Comparison of ENCODE assay signal across 11 cellular contexts in the genomic region with DNA sequence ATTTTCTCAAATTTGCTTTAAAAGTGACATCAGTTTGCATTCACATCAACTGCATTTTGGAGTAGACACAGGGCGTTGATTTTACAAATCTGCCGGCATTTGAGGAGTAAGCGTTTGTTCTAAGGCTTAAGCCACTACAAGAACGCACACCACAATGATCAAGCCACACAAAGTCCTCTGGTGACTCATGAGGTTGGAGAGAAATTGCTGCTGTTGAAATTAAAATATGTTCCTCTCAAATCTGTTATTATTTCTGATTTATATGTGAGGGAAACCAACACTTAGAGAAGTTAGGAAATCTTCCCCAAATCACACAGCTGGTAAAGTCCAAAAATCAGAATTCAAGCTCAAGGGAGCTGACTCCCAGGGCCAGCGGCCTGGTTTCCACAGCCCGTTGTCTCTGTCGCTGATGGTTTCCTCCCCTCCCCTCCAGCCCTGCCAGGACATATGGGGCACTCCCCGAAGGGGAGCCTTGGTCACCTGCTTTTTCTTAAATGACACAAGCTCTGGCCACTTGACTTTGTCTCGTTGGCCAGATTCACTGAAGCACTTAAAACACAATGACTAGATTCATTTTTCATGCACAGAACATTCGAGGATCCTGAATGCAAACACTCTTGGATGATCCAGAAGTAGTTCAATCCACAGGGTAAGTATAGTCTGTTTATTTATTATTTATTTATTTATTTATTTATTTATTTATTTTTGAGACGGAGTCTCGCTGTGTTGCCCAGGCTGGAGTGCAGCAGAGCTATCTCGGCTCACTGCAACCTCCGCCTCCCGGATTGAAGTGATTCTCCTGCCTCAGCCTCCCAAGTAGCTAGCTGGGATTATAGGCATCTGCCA. TPM values are rescaled to one million over a fixed set of nuclear protein-coding genes. Genes with fewer than 3 reads are reported as not detected.
DNase-seq lines count a peak whose midpoint lies in the region; ATAC-seq and TF ChIP-seq lines count a peak whose summit lies in the region.
"Had no signal": no experiment of that assay in that cellular context is flagged by ENCODE, and none has a peak within 500 bp of the region (broad histone marks: within the 10 kb centered on the region; RNA-seq: fewer than 3 reads in every experiment).

No MANE protein-coding gene starts in this region.

- DNase-seq in NCI-H345 (lab: John Stamatoyannopoulos, UW) = peak; percentile 12
- no peak for DNase-seq in NCI-H345 treated with DMSO at 0.1 percent for 48 hours (lab: John Stamatoyannopoulos, UW; ENCODE audit: unreplicated experiment)
- peak; percentile 61 for DNase-seq in M059J (ENCODE audit: low read depth)
- DNase-seq in epithelial cell of esophagus (ENCODE audit: low read depth) = peak; percentile 51
- no peak for DNase-seq in mesothelial cell of epicardium (ENCODE audit: low spot score in 2 of 2, unreplicated experiment in 2 of 2)
- DNase-seq in GM13976 (ENCODE audit: low spot score) = no peak
- DNase-seq: ACHN, left cardiac atrium, PC-3 had no signal

- peak overlapping the region in 11 of 21 experiments; percentile 12 to 66 (median 35) for H3K27ac ChIP-seq in skin epidermis

- H3K4me3 ChIP-seq in epithelial cell of esophagus (ENCODE audit: low read length) (no peak overlapping the region), skin epidermis (no peak overlapping the region)

- H3K36me3 Mint-ChIP-seq in mesothelial cell of epicardium = no peaks in the 10 kb centered on the region

- no peak overlapping the region for H3K27ac Mint-ChIP-seq in mesothelial cell of epicardium

- in situ Hi-C loops in GM13976 (cut with MboI; ENCODE audit: low sequenced_read_pairs, unreplicated experiment) = no loop called here

- no peak overlapping the region for H3K4me3 Mint-ChIP-seq in mesothelial cell of epicardium

- TF ChIP-seq CTCF in epithelial cell of esophagus (IDR thresholded peaks at IDR 0.05; ENCODE audit: insufficient read depth, low read depth, low read length, missing control alignments) (no peak), mesothelial cell of epicardium (IDR thresholded peaks at IDR 0.05; ENCODE audit: unreplicated experiment) (no peak), GM13976 (IDR thresholded peaks at IDR 0.05; ENCODE audit: borderline replicate concordance, control extremely low read depth, extremely low read depth, insufficient read depth, missing control alignments) (no peak)

- no peaks in the 10 kb centered on the region for H3K9me3 Mint-ChIP-seq in mesothelial cell of epicardium

- peaks cover 24% of the 10 kb centered on the region for H3K4me1 Mint-ChIP-seq in mesothelial cell of epicardium

- no peak for ATAC-seq in HG03097 (IDR thresholded peaks at IDR 0.05; ENCODE audit: low FRiP score, unreplicated experiment)
- ATAC-seq: left cardiac atrium, PC-3 had no signal

- H3K27me3 Mint-ChIP-seq in mesothelial cell of epicardium (ENCODE audit: low read depth) = no peaks in the 10 kb centered on the region

RNA-seq across cellular contexts. Expression of a gene that starts 29.2 kb away (rescaled TPM):
- total RNA-seq in M059J (2014; rRNA removed; shearing (Covaris generic)) = 4.8 and 9.9 TPM in 2 replicates
- 99.1 to 117 TPM (median 106 TPM) in 3 replicates for total RNA-seq in mesothelial cell of epicardium

Comparison
In these comparisons a context has a peak if more than half of its experiments do, and no peak if none do; other contexts are left out.
1. DNase-seq: peak in NCI-H345 (single experiment), M059J (single experiment) and epithelial cell of esophagus (single experiment); none in NCI-H345 treated with DMSO at 0.1 percent for 48 hours (single experiment), mesothelial cell of epicardium (0 of 2) and GM13976 (single experiment).